22 cellular contexts compared by ENCODE assay signal in genomic region chr14:76599141-76599540, GRCh38.
DNase-seq lines count a peak whose midpoint lies in the region; FAIRE-seq lines count a peak whose summit lies in the region.
"Had no signal": no experiment of that assay in that cellular context is flagged by ENCODE, and none has a peak within 500 bp of the region (broad histone marks: within the 10 kb centered on the region; RNA-seq: fewer than 3 reads in every experiment).

No MANE protein-coding gene starts in this region.

- H3K4me2 ChIP-seq in neuronal stem cell (ENCODE audit: insufficient read depth, low read length, poor library complexity, severe bottlenecking), result no peak overlapping the region
- H3K4me2 ChIP-seq: A549; BLaER1 treated with 17β-estradiol and CSF1 and Interleukin-3, amounts not matched to agents 10 nM and 100 nM had no signal

- H2AK5ac ChIP-seq in neuronal stem cell (ENCODE audit: low read depth, low read length), result peak overlapping the region; percentile 46

- no peak overlapping the region for H2AFZ ChIP-seq in neuronal stem cell (ENCODE audit: low read length)

- no peaks in the 10 kb centered on the region for H3K79me1 ChIP-seq in neuronal stem cell (ENCODE audit: low read depth, low read length)

- H2BK15ac ChIP-seq in neuronal stem cell (ENCODE audit: low read length), result no peak overlapping the region

- H3K4me1 ChIP-seq in neuronal stem cell (ENCODE audit: control insufficient read depth in 2 of 2, insufficient read depth in 1 of 2, low read depth in 1 of 2, low read length in 2 of 2), result no peaks in the 10 kb centered on the region
- H3K4me1 ChIP-seq: A549; BLaER1 treated with 17β-estradiol and CSF1 and Interleukin-3, amounts not matched to agents 10 nM and 100 nM; Caco-2 had no signal

- peak overlapping the region; percentile 64 for H3K18ac ChIP-seq in neuronal stem cell (ENCODE audit: low read length)

- peaks cover 0 to 3% of the 10 kb centered on the region in 2 donors for H3K9me3 ChIP-seq in neuronal stem cell (replicated peaks in 1 of 2; ENCODE audit: control insufficient read depth in 2 of 2, insufficient read depth in 1 of 2, low read depth in 1 of 2, low read length in 2 of 2)
- H3K9me3 ChIP-seq: Caco-2 had no signal

- peaks cover 0 to 4% (median 0%) of the 10 kb centered on the region in 3 experiments for H3K27me3 ChIP-seq in neuronal stem cell (ENCODE audit: control insufficient read depth in 3 of 3, insufficient read depth in 3 of 3, low read depth in 1 of 3, low read length in 3 of 3)
- H3K27me3 ChIP-seq: BLaER1 treated with 17β-estradiol and CSF1 and Interleukin-3, amounts not matched to agents 10 nM and 100 nM had no signal

- DNase-seq in DMS 273 (lab: John Stamatoyannopoulos, UW; ENCODE audit: unreplicated experiment), result peak; percentile 57
- no peak for DNase-seq in DMS 273 treated with DMSO at 0.1 percent for 48 hours (lab: John Stamatoyannopoulos, UW)
- DNase-seq in islet precursor cell, result peak; percentile 26
- DNase-seq in neuronal stem cell (ENCODE audit: low spot score), result no peak
- DNase-seq in stimulated activated CD8-positive, alpha-beta memory T cell treated with anti-CD3 and anti-CD28 coated beads, Interleukin-4, amount 100 ng/mL, for 48 hours, result no peak
- DNase-seq in RCC 7860 (ENCODE audit: low spot score), result no peak
- DNase-seq in SKM-1 treated with dmso at 0.1 percent for 144 hours (lab: John Stamatoyannopoulos, UW; ENCODE audit: unreplicated experiment), result no peak
- DNase-seq: AML-193; Caco-2; Calu3; CD4-positive, alpha-beta T cell; CD8-positive, alpha-beta T cell; DMS79 treated with DMSO at 0.1 percent for 48 hours; GF-D8 had no signal

- H3K23ac ChIP-seq in neuronal stem cell (ENCODE audit: low read depth, low read length, poor library complexity), result no peak overlapping the region

- no peak overlapping the region for H3K27ac ChIP-seq in neuronal stem cell (replicated peaks; ENCODE audit: low read length)
- H3K27ac ChIP-seq: 22Rv1; A549; BLaER1 treated with 17β-estradiol and CSF1 and Interleukin-3, amounts not matched to agents 10 nM and 100 nM; C4-2B had no signal

- no CpG with 5 or more reads among the region's 4 CpGs for WGBS in neuronal stem cell (ENCODE audit: extremely low coverage in 2 of 2, insufficient read length in 2 of 2, insufficient replicate concordance in 1 of 2), 2 donors

- H3K4ac ChIP-seq in neuronal stem cell (ENCODE audit: low read length), result no peak overlapping the region

- H3K14ac ChIP-seq in neuronal stem cell (ENCODE audit: low read length), result no peak overlapping the region

- no peak overlapping the region for H2BK5ac ChIP-seq in neuronal stem cell (ENCODE audit: low read length)

- H4K8ac ChIP-seq in neuronal stem cell (ENCODE audit: low read depth, low read length), result no peak overlapping the region

- no peak overlapping the region for H2BK120ac ChIP-seq in neuronal stem cell (ENCODE audit: low read depth, low read length)

- H3K4me3 ChIP-seq in neuronal stem cell (ENCODE audit: low read length in 2 of 2), result no peak overlapping the region
- H3K4me3 ChIP-seq: A549; BLaER1 treated with 17β-estradiol and CSF1 and Interleukin-3, amounts not matched to agents 10 nM and 100 nM had no signal

- no peaks in the 10 kb centered on the region for H3K36me3 ChIP-seq in neuronal stem cell (replicated peaks in 1 of 2; ENCODE audit: control insufficient read depth in 2 of 2, insufficient read depth in 2 of 2, low read length in 2 of 2)
- H3K36me3 ChIP-seq: BLaER1 treated with 17β-estradiol and CSF1 and Interleukin-3, amounts not matched to agents 10 nM and 100 nM had no signal

- no peak overlapping the region for H4K91ac ChIP-seq in neuronal stem cell (ENCODE audit: low read depth, low read length, poor library complexity)

- peak overlapping the region; percentile 60 for H3K9ac ChIP-seq in neuronal stem cell (ENCODE audit: low read depth, low read length, poor library complexity)
- H3K9ac ChIP-seq: BLaER1 treated with 17β-estradiol and CSF1 and Interleukin-3, amounts not matched to agents 10 nM and 100 nM had no signal

- no peak for FAIRE-seq in RCC 7860 (lab: Jason Lieb, UNC)
- FAIRE-seq: A549, D721Med, G401.6, GM12891, GM19239 had no signal

- no peak overlapping the region for H2BK12ac ChIP-seq in neuronal stem cell (ENCODE audit: low read length)

Comparison
In these comparisons a context has a peak if more than half of its experiments do, and no peak if none do; other contexts are left out.
1. DNase-seq: peak in DMS 273 (single experiment) and islet precursor cell (single experiment); none in DMS 273 treated with DMSO at 0.1 percent for 48 hours (single experiment), neuronal stem cell (single experiment), stimulated activated CD8-positive, alpha-beta memory T cell treated with anti-CD3 and anti-CD28 coated beads, Interleukin-4, amount 100 ng/mL, for 48 hours (single experiment), RCC 7860 (single experiment) and SKM-1 treated with dmso at 0.1 percent for 144 hours (single experiment).